Comparison of ENCODE assay signal across 11 cellular contexts in the genomic region with DNA sequence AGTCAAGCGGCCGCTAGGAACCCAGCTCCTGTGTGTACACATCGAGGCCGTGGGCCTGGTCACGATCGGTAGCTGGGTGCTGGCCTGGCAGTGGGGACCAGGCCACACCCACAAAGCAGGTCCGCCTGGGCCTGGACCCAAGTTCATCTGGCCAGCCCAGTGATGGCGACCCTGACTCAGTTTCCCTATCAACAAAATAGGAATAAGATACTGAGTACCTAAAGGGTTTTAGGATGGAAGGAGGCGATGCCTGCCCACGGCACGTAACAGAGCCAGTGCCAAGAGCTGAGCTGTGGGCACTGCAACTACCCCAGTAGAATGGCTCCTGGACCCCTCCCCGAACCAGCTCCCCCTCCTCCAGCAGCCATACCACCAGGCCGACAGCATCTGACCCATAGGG.
"Had no signal": no experiment of that assay in that cellular context is flagged by ENCODE, and none has a peak within 500 bp of the region (broad histone marks: within the 10 kb centered on the region; RNA-seq: fewer than 3 reads in every experiment).

No MANE protein-coding gene starts in this region.

- H3K27ac ChIP-seq: GM23248 had no signal

- ATAC-seq: GM23338, HCT116 had no signal

- DNase-seq: GM23248, GOT3, H7, H9, HCEC 1CT, HFFc6 had no signal

- FAIRE-seq: H1, H54 had no signal

- H3K4me3 ChIP-seq: GM23248, GM23338, HAP-1 had no signal

- H3K9me3 ChIP-seq: HAP-1 had no signal

- H3K4me3 Mint-ChIP-seq: GM23338, H9, HFFc6 had no signal

- H3K27ac Mint-ChIP-seq: GM23338, H9, HFFc6 had no signal

- H3K36me3 ChIP-seq: HAP-1 had no signal

- H3K4me1 Mint-ChIP-seq: GM23338, H9 had no signal

- H3K9ac ChIP-seq: GM23248 had no signal

- H3K4me1 ChIP-seq: HAP-1 had no signal
